ENCODE assay signal across 22 cellular contexts in genomic region chr22:21611210-21611977, GRCh38. TPM values are rescaled to one million over a fixed set of nuclear protein-coding genes. Genes with fewer than 3 reads are reported as not detected.
DNase-seq lines count a peak whose midpoint lies in the region; ATAC-seq and TF ChIP-seq lines count a peak whose summit lies in the region.
"Had no signal": no experiment of that assay in that cellular context is flagged by ENCODE, and none has a peak within 500 bp of the region (broad histone marks: within the 10 kb centered on the region; RNA-seq: fewer than 3 reads in every experiment).

No MANE protein-coding gene starts in this region.

- dilution Hi-C loops in IMR-90 (cut with HindIII; ENCODE audit: low sequenced_read_pairs, unreplicated experiment), result no loop called here

- no peak overlapping the region for H3K4ac ChIP-seq in IMR-90 (ENCODE audit: low read depth, low read length)

- no peak for TF ChIP-seq RAD21 in IMR-90 (IDR thresholded peaks at IDR 0.05; ENCODE audit: low read length)

- H3K4me3 Mint-ChIP-seq in T-helper 2 cell treated with Interferon-gamma antibody and Interleukin-4, amounts not matched to agents 5 μg/mL and 100 μg/mL, for 36 hours, result no peak overlapping the region
- no peak overlapping the region for H3K4me3 Mint-ChIP-seq in activated naive CD8-positive, alpha-beta T cell treated with anti-CD3 and anti-CD28 coated beads, Interleukin-2, amount 50 U/mL, for 24 hours
- H3K4me3 Mint-ChIP-seq in natural killer cell, result no peak overlapping the region

- H3K9me3 ChIP-seq in IMR-90 (ENCODE audit: control insufficient read depth, insufficient read depth, low read length), result no peaks in the 10 kb centered on the region
- H3K9me3 ChIP-seq: ascending aorta, BLaER1, thoracic aorta had no signal

- no peak for TF ChIP-seq POLR2A in IMR-90 (IDR thresholded peaks at IDR 0.05; ENCODE audit: low read depth, low read length)

- no TSS peak for BruUV-seq in IMR-90 (replicated peaks; lab: Mats Ljungman, UMichigan)

- no peak overlapping the region for H2AFZ ChIP-seq in IMR-90 (replicated peaks; ENCODE audit: low read length, poor library complexity)
- H2AFZ ChIP-seq: PC-9 had no signal

- H3K4me1 ChIP-seq in IMR-90 (ENCODE audit: control insufficient read depth, insufficient read depth, low read length), result peaks cover 6% of the 10 kb centered on the region; the same call in 1 of the 2 replicates
- H3K4me1 ChIP-seq: ascending aorta had no signal

- no peak overlapping the region for H2AK5ac ChIP-seq in IMR-90 (ENCODE audit: low read depth, low read length)

- H3K27me3 ChIP-seq in IMR-90 (ENCODE audit: control insufficient read depth, insufficient read depth, low read length), result no peaks in the 10 kb centered on the region
- H3K27me3 ChIP-seq: ascending aorta, BLaER1 had no signal

- H2BK5ac ChIP-seq in IMR-90 (ENCODE audit: low read depth, low read length, poor library complexity, severe bottlenecking), result no peak overlapping the region

- in situ Hi-C loops in IMR-90 (cut with MboI; ENCODE audit: low sequenced_read_pairs), result no loop called here

- no peak overlapping the region for H3K4me2 ChIP-seq in IMR-90 (ENCODE audit: low read depth, low read length)
- H3K4me2 ChIP-seq: BLaER1, PC-9 had no signal

- POLR2A ChIA-PET in IMR-90 (lab: Charles Lee; ENCODE audit: unreplicated experiment), result interaction anchor here (0.5 to 0.6 kb wide), 2 partner anchors 14 to 266 kb away, joined by 4 read pairs; no protein-coding TSS in a partner anchor

- H3K36me3 Mint-ChIP-seq in T-helper 2 cell treated with Interferon-gamma antibody and Interleukin-4, amounts not matched to agents 5 μg/mL and 100 μg/mL, for 36 hours (ENCODE audit: low read depth), result peaks cover 30% of the 10 kb centered on the region
- peaks cover 39% of the 10 kb centered on the region for H3K36me3 Mint-ChIP-seq in activated naive CD8-positive, alpha-beta T cell treated with anti-CD3 and anti-CD28 coated beads, Interleukin-2, amount 50 U/mL, for 24 hours (ENCODE audit: low read depth)
- H3K36me3 Mint-ChIP-seq in natural killer cell, result no peaks in the 10 kb centered on the region

- H3K9me1 ChIP-seq in IMR-90 (ENCODE audit: insufficient read depth, low read length), result peaks cover 28% of the 10 kb centered on the region

- ATAC-seq in IMR-90 (ENCODE audit: low read depth), result no peak
- ATAC-seq in activated naive CD8-positive, alpha-beta T cell treated with anti-CD3 and anti-CD28 coated beads, Interleukin-2, amount 50 U/mL, for 24 hours, result no peak
- ATAC-seq in natural killer cell, result no peak

- no peak overlapping the region for H3K9ac ChIP-seq in IMR-90 (ENCODE audit: low read depth, low read length)
- H3K9ac ChIP-seq: BLaER1 had no signal

- WGBS in IMR-90 (ENCODE audit: extremely low coverage in 2 of 2, insufficient read length in 1 of 2), 2 experiments, result no CpG with 5 or more reads among the region's 4 CpGs

- no peak for DNase-seq in T-helper 2 cell treated with Interferon-gamma antibody and Interleukin-4, amounts not matched to agents 5 μg/mL and 100 μg/mL, for 36 hours (ENCODE audit: low spot score)
- no peak for DNase-seq in T-helper 2 cell
- no peak for DNase-seq in IMR-90
- no peak for DNase-seq in activated naive CD8-positive, alpha-beta T cell treated with anti-CD3 and anti-CD28 coated beads, Interleukin-2, amount 50 U/mL, for 24 hours
- DNase-seq in natural killer cell, result no peak
- DNase-seq in central memory CD4-positive, alpha-beta T cell, result no peak
- DNase-seq in head of caudate nucleus, result no peak
- no peak for DNase-seq in OCI-M1 (lab: John Stamatoyannopoulos, UW)
- DNase-seq: 8988T; activated CD4-positive, alpha-beta T cell treated with anti-CD3 and anti-CD28 coated beads, Interleukin-2, amount 50 U/mL, for 48 hours; hypothalamus; kidney; mesenchymal stem cell; NCI-H1436; NCI-H2171 treated with DMSO at 0.1 percent for 48 hours; NCI-H82; PC-9; stimulated activated CD8-positive, alpha-beta memory T cell treated with anti-CD3 and anti-CD28 coated beads, Interleukin-4, amount 100 ng/mL, for 48 hours had no signal

- H3K27me3 Mint-ChIP-seq in T-helper 2 cell treated with Interferon-gamma antibody and Interleukin-4, amounts not matched to agents 5 μg/mL and 100 μg/mL, for 36 hours (ENCODE audit: low read depth), result no peaks in the 10 kb centered on the region
- H3K27me3 Mint-ChIP-seq in activated naive CD8-positive, alpha-beta T cell treated with anti-CD3 and anti-CD28 coated beads, Interleukin-2, amount 50 U/mL, for 24 hours, result no peaks in the 10 kb centered on the region
- no peaks in the 10 kb centered on the region for H3K27me3 Mint-ChIP-seq in natural killer cell (ENCODE audit: low read depth in 2 of 2)

- H3K9me3 Mint-ChIP-seq in T-helper 2 cell treated with Interferon-gamma antibody and Interleukin-4, amounts not matched to agents 5 μg/mL and 100 μg/mL, for 36 hours, result no peaks in the 10 kb centered on the region
- no peaks in the 10 kb centered on the region for H3K9me3 Mint-ChIP-seq in activated naive CD8-positive, alpha-beta T cell treated with anti-CD3 and anti-CD28 coated beads, Interleukin-2, amount 50 U/mL, for 24 hours
- no peaks in the 10 kb centered on the region for H3K9me3 Mint-ChIP-seq in natural killer cell

- H3K14ac ChIP-seq in IMR-90 (replicated peaks; ENCODE audit: low read depth, low read length), result no peak overlapping the region

- no peak overlapping the region for H2BK20ac ChIP-seq in IMR-90 (ENCODE audit: low read depth, low read length)

- H3K4me1 Mint-ChIP-seq in T-helper 2 cell treated with Interferon-gamma antibody and Interleukin-4, amounts not matched to agents 5 μg/mL and 100 μg/mL, for 36 hours (ENCODE audit: low read depth), result peaks cover 9% of the 10 kb centered on the region
- H3K4me1 Mint-ChIP-seq in activated naive CD8-positive, alpha-beta T cell treated with anti-CD3 and anti-CD28 coated beads, Interleukin-2, amount 50 U/mL, for 24 hours, result peaks cover 13% of the 10 kb centered on the region
- peaks cover 40 to 50% of the 10 kb centered on the region in 2 donors for H3K4me1 Mint-ChIP-seq in natural killer cell

- H3K27ac ChIP-seq in IMR-90 (ENCODE audit: insufficient read depth, low read length), result no peak overlapping the region
- H3K27ac ChIP-seq: ascending aorta, BLaER1, PC-9, thoracic aorta had no signal

- intact Hi-C loops in IMR-90 (cut with micrococcal nuclease) (no loop called here), natural killer cell (cut with micrococcal nuclease) (no loop called here), head of caudate nucleus (cut with DNase I) (no loop called here)

- no peak overlapping the region for H2BK120ac ChIP-seq in IMR-90 (ENCODE audit: low read depth, low read length)

- H3K18ac ChIP-seq in IMR-90 (ENCODE audit: low read depth, low read length), result no peak overlapping the region

- H3K79me1 ChIP-seq in IMR-90 (ENCODE audit: low read depth in 1 of 2, low read length in 2 of 2), result peaks cover 46 to 81% of the 10 kb centered on the region in 2 experiments

- peak overlapping the region; percentile 57 for H2AK9ac ChIP-seq in IMR-90 (replicated peaks; ENCODE audit: low read depth, low read length, poor library complexity)

- H3K56ac ChIP-seq in IMR-90 (ENCODE audit: extremely low read depth, insufficient read depth, low read length), result no peak overlapping the region

- H3K27ac Mint-ChIP-seq in T-helper 2 cell treated with Interferon-gamma antibody and Interleukin-4, amounts not matched to agents 5 μg/mL and 100 μg/mL, for 36 hours, result peak overlapping the region; percentile 11
- peak overlapping the region; percentile 25 for H3K27ac Mint-ChIP-seq in activated naive CD8-positive, alpha-beta T cell treated with anti-CD3 and anti-CD28 coated beads, Interleukin-2, amount 50 U/mL, for 24 hours
- peak overlapping the region; percentile 60 to 78 for H3K27ac Mint-ChIP-seq in natural killer cell

- H2BK15ac ChIP-seq in IMR-90 (ENCODE audit: low read depth, low read length), result no peak overlapping the region

- H3K36me3 ChIP-seq in IMR-90 (ENCODE audit: control insufficient read depth, insufficient read depth, low read length), result peaks cover 26% of the 10 kb centered on the region

- H3K4me3 ChIP-seq in IMR-90 (ENCODE audit: insufficient read depth, low read depth, low read length), result no peak overlapping the region
- H3K4me3 ChIP-seq: ascending aorta, BLaER1, PC-9, thoracic aorta had no signal

- TF ChIP-seq CTCF in IMR-90 (conservative IDR thresholded peaks at IDR 0.05; ENCODE audit: low read depth, low read length), result no peak
- TF ChIP-seq CTCF in natural killer cell (IDR thresholded peaks at IDR 0.05), result no peak

- no peak overlapping the region for H4K91ac ChIP-seq in IMR-90 (ENCODE audit: insufficient read depth, low read depth, low read length)

- H4K20me1 ChIP-seq in IMR-90 (ENCODE audit: insufficient read depth, low read length), result peaks cover 90% of the 10 kb centered on the region

- no peak overlapping the region for H4K5ac ChIP-seq in IMR-90 (ENCODE audit: low read depth, low read length)

- no peak overlapping the region for H4K8ac ChIP-seq in IMR-90 (ENCODE audit: low read depth in 2 of 2, low read length in 2 of 2)

- CTCF ChIA-PET in IMR-90 (lab: Yijun Ruan, JAX), result no interaction called here

- H3K23ac ChIP-seq in IMR-90 (ENCODE audit: low read depth, low read length), result no peak overlapping the region

RNA-seq across cellular contexts. Expression of gene YDJC, which starts 18.4 kb away (rescaled TPM):
- total RNA-seq in IMR-90 (2012; rRNA removed), result 7.2 and 8.1 TPM in 2 replicates
- polyA plus RNA-seq in IMR-90 (2012; rRNA removed), result 23.6 and 28.3 TPM in 2 replicates
- polyA plus RNA-seq in IMR-90 (2012; cell fraction: cytosol; rRNA removed), result 31.1 and 51.1 TPM in 2 replicates
- 21.4 and 64.3 TPM in 2 replicates for polyA plus RNA-seq in IMR-90 (2012; cell fraction: nucleus; rRNA removed; ENCODE audit: low replicate concordance)
- total RNA-seq in natural killer cell, result 10 to 100 TPM; 20.5 to 24.4 (median 21.6) TPM

RNA-seq across cellular contexts. Expression of gene CCDC116, which starts 21.2 kb away (rescaled TPM):
- total RNA-seq in IMR-90 (2012; rRNA removed) (under 0.01 TPM in 1 of 2 replicates, not detected in the other), natural killer cell (under 1 TPM in 1 of 3 donors, not detected in 2; 0.43 TPM)
- 0.27 and 0.34 TPM in 2 replicates for polyA plus RNA-seq in IMR-90 (2012; rRNA removed)
- 0.10 and 0.84 TPM in 2 replicates for polyA plus RNA-seq in IMR-90 (2012; cell fraction: cytosol; rRNA removed)
- 3.5 and 7.3 TPM in 2 replicates for polyA plus RNA-seq in IMR-90 (2012; cell fraction: nucleus; rRNA removed; ENCODE audit: low replicate concordance)
- total RNA-seq: ascending aorta, SK-MEL-5 had no signal

RNA-seq across cellular contexts. Expression of gene SDF2L1, which starts 30.7 kb away (rescaled TPM):
- total RNA-seq in IMR-90 (2012; rRNA removed) (18.8 and 25.0 TPM in 2 replicates), natural killer cell (10 to 100 TPM; 38.3 to 55.8 (median 40.3) TPM)
- 51.1 and 72.6 TPM in 2 replicates for polyA plus RNA-seq in IMR-90 (2012; rRNA removed)
- 93.6 and 121 TPM in 2 replicates for polyA plus RNA-seq in IMR-90 (2012; cell fraction: cytosol; rRNA removed)
- polyA plus RNA-seq in IMR-90 (2012; cell fraction: nucleus; rRNA removed; ENCODE audit: low replicate concordance), result 11.1 and 41.3 TPM in 2 replicates

RNA-seq across cellular contexts. Expression of gene UBE2L3, which starts 43.9 kb away (rescaled TPM):
- total RNA-seq in IMR-90 (2012; rRNA removed) (29.0 and 66.1 TPM in 2 replicates), natural killer cell (10 to 100 TPM; 30.7 to 39.8 (median 39.7) TPM)
- 69.4 and 72.9 TPM in 2 replicates for polyA plus RNA-seq in IMR-90 (2012; rRNA removed)
- 27.8 and 59.4 TPM in 2 replicates for polyA plus RNA-seq in IMR-90 (2012; cell fraction: cytosol; rRNA removed)
- polyA plus RNA-seq in IMR-90 (2012; cell fraction: nucleus; rRNA removed; ENCODE audit: low replicate concordance), result 9.0 and 22.5 TPM in 2 replicates

RNA-seq across cellular contexts. Expression of gene PPIL2, which starts 54.4 kb away (rescaled TPM):
- total RNA-seq in IMR-90 (2012; rRNA removed) (20.6 and 21.4 TPM in 2 replicates), natural killer cell (100 to 1,000 TPM; 101 to 127 (median 124) TPM)
- 59.9 and 62.1 TPM in 2 replicates for polyA plus RNA-seq in IMR-90 (2012; rRNA removed)
- polyA plus RNA-seq in IMR-90 (2012; cell fraction: cytosol; rRNA removed), result 29.9 and 41.9 TPM in 2 replicates
- polyA plus RNA-seq in IMR-90 (2012; cell fraction: nucleus; rRNA removed; ENCODE audit: low replicate concordance), result 190 and 219 TPM in 2 replicates

Comparison
In these comparisons a context has a peak if more than half of its experiments do, and no peak if none do; other contexts are left out.
1. H3K27ac Mint-ChIP-seq: peak in every context shown above with its lines; median percentile 69 in natural killer cell; 25 in activated naive CD8-positive, alpha-beta T cell treated with anti-CD3 and anti-CD28 coated beads, Interleukin-2, amount 50 U/mL, for 24 hours; 11 in T-helper 2 cell treated with Interferon-gamma antibody and Interleukin-4, amounts not matched to agents 5 μg/mL and 100 μg/mL, for 36 hours.